In the genomic region with DNA sequence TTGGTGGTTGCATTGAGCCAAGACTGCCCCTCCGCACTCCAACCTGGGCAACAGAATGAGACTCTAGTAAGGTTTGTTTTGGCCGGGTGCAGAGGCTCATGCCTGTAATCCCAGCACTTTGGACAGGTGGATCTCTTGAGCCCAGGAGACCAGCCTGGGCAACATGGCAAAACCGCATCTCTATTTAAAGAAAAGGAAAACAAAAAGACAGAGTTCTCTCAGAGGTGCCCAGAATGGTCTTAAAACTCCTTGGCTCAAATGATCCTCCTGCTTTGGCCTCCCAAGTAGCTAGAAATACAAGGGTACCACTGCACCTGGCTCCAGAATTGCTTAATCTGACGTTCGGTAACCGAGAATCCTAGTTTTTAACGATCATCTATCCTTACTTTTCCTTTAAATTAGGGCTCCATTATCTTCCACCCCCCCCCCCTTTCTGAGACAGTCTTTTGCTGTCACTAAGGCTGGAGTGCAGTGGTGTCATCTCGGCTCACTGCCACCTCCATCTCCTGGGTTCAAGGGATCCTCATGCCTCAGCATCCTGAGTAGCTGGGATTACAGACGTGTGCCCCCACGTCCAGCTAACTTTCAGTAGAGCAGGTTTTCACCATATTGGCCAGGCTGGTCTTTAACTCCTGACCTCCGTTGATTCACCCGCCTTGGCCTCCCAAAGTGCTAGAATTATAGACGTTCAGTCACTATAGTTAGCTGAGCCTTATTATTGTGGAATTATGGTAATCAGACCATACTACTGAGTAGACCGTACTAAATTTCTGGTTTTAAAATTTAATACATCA, we compare ENCODE assay signal across 11 cellular contexts. TPM values are rescaled to one million over a fixed set of nuclear protein-coding genes. Genes with fewer than 3 reads are reported as not detected.
DNase-seq lines count a peak whose midpoint lies in the region; ATAC-seq and TF ChIP-seq lines count a peak whose summit lies in the region.
"Had no signal": no experiment of that assay in that cellular context is flagged by ENCODE, and none has a peak within 500 bp of the region (broad histone marks: within the 10 kb centered on the region; RNA-seq: fewer than 3 reads in every experiment).

No MANE protein-coding gene starts in this region.

- CTCF ChIA-PET in AG04450 (lab: Charles Lee): interaction anchor here (0.6 to 1.8 kb wide), 4 partner anchors 15 to 327 kb away, joined by 3 to 7 read pairs (median 4); no protein-coding TSS in a partner anchor

- POLR2A ChIA-PET in AG04450 (lab: Yijun Ruan, JAX): interaction anchor here (1.2 kb wide), 1 partner anchor 322 kb away, joined by 4 read pairs; no protein-coding TSS in a partner anchor

- H3K9ac ChIP-seq in mucosa of stomach (ENCODE audit: low read length): peak overlapping the region; percentile 52

- in situ Hi-C loops in astrocyte of the cerebellum (cut with HindIII; ENCODE audit: low sequenced_read_pairs): loop anchor here (5.0 kb wide), 1 partner anchor 86 kb away; a partner anchor contains a TSS
- in situ Hi-C loops in GM13976 (cut with MboI; ENCODE audit: low sequenced_read_pairs, unreplicated experiment): no loop called here

- DNase-seq in AG04450 (ENCODE audit: low read depth, low spot score) (no peak), HL-60 (ENCODE audit: low read depth in 1 of 2, low spot score in 1 of 2) (no peak), astrocyte of the cerebellum (ENCODE audit: low read depth) (no peak), GM13976 (ENCODE audit: low spot score) (no peak), 8988T (no peak)
- DNase-seq in activated CD8-positive, alpha-beta memory T cell treated with anti-CD3 and anti-CD28 coated beads, Interleukin-2, amount 50 U/mL, for 4 hours: no peak
- DNase-seq: GF-D8, retina had no signal

- H3K27ac ChIP-seq in AG04450 (ENCODE audit: low read depth, low read length): peak overlapping the region; percentile 21
- peak overlapping the region; percentile 94 for H3K27ac ChIP-seq in HL-60 (replicated peaks)

- H3K36me3 ChIP-seq in mucosa of stomach (ENCODE audit: control insufficient read depth, insufficient read depth, low read length): peaks cover 14% of the 10 kb centered on the region

- H3K9me3 ChIP-seq in AG04450 (ENCODE audit: control insufficient read depth, insufficient read depth, low read length): no peaks in the 10 kb centered on the region
- H3K9me3 ChIP-seq in mucosa of stomach (ENCODE audit: control insufficient read depth, low read length): no peaks in the 10 kb centered on the region
- H3K9me3 ChIP-seq: vagina had no signal

- TF ChIP-seq CTCF in AG04450 (IDR thresholded peaks at IDR 0.05; ENCODE audit: low read depth, low read length) (no peak), HL-60 (IDR thresholded peaks at IDR 0.05; ENCODE audit: insufficient read depth, low read length) (no peak), astrocyte of the cerebellum (IDR thresholded peaks at IDR 0.05; ENCODE audit: low read depth, low read length, missing control alignments) (no peak), GM13976 (IDR thresholded peaks at IDR 0.05; ENCODE audit: borderline replicate concordance, control extremely low read depth, extremely low read depth, insufficient read depth, missing control alignments) (no peak)

- no peaks in the 10 kb centered on the region for H3K27me3 ChIP-seq in AG04450 (ENCODE audit: control insufficient read depth, insufficient read depth, low read length)
- H3K27me3 ChIP-seq in HL-60 (ENCODE audit: insufficient read depth, poor library complexity, severe bottlenecking): no peaks in the 10 kb centered on the region
- no peaks in the 10 kb centered on the region for H3K27me3 ChIP-seq in mucosa of stomach (ENCODE audit: control insufficient read depth, insufficient read depth, low read length)
- H3K27me3 ChIP-seq: vagina had no signal

- H3K4me3 ChIP-seq in AG04450 (ENCODE audit: low read depth, low read length): peak overlapping the region; percentile 99; the same call in 1 of the 2 replicates
- peak overlapping the region; percentile 98 for H3K4me3 ChIP-seq in HL-60 (replicated peaks; ENCODE audit: insufficient read depth, low read length)
- peak overlapping the region; percentile 57 for H3K4me3 ChIP-seq in astrocyte of the cerebellum (ENCODE audit: low read depth, low read length)
- H3K4me3 ChIP-seq in mucosa of stomach (ENCODE audit: low read length): no peak overlapping the region

- H3K4me1 ChIP-seq in mucosa of stomach (ENCODE audit: control insufficient read depth, insufficient read depth, low read length): peaks cover 31% of the 10 kb centered on the region

- no peak for ATAC-seq in GM19035 (IDR thresholded peaks at IDR 0.05; ENCODE audit: unreplicated experiment)

RNA-seq across cellular contexts. Expression of a gene that starts 1.7 kb away (rescaled TPM):
- 819 and 1,059 TPM in 2 replicates for polyA plus RNA-seq in AG04450 (2011; rRNA removed)
- 64.7 and 89.9 TPM in 2 replicates for polyA minus RNA-seq in AG04450 (2011; rRNA and poly(A)+ RNA removed)

RNA-seq across cellular contexts. Expression of a gene that starts 2.2 kb away (rescaled TPM):
- polyA plus RNA-seq in AG04450 (2011; rRNA removed): 95.3 and 100 TPM in 2 replicates
- 43.9 and 58.3 TPM in 2 replicates for polyA minus RNA-seq in AG04450 (2011; rRNA and poly(A)+ RNA removed)

RNA-seq across cellular contexts. Expression of a gene that starts 14.3 kb away (rescaled TPM):
- polyA plus RNA-seq in AG04450 (2011; rRNA removed): 12.5 and 14.9 TPM in 2 replicates
- polyA minus RNA-seq in AG04450 (2011; rRNA and poly(A)+ RNA removed): 12.6 and 16.7 TPM in 2 replicates

RNA-seq across cellular contexts. Expression of a gene that starts 18.5 kb away (rescaled TPM):
- polyA plus RNA-seq in AG04450 (2011; rRNA removed): 11.4 and 13.5 TPM in 2 replicates
- polyA minus RNA-seq in AG04450 (2011; rRNA and poly(A)+ RNA removed): 8.0 and 8.4 TPM in 2 replicates

RNA-seq across cellular contexts. Expression of a gene that starts 40.6 kb away (rescaled TPM):
- polyA plus RNA-seq in AG04450 (2011; rRNA removed): 123 and 144 TPM in 2 replicates
- 127 and 152 TPM in 2 replicates for polyA minus RNA-seq in AG04450 (2011; rRNA and poly(A)+ RNA removed)
